ENCODE assay signal across 14 cellular contexts in the genomic region with DNA sequence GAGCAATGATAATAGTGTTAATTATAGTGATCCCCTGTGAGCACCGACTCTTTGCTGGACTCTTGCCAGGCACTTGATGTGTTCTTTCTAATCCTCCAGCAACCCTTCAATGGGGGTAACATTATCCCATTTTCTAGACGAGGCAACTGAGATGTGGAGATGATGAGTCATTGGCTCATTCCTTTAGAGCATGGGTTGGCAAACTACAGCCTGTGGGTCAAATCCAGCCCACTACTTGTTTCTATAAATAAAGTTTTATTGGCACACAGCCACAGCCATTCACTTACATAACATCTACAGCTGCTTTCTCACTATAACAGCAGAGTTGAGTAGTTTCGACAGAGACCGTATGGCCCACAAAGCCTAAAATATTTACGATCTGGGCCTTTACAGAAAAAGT.
DNase-seq lines count a peak whose midpoint lies in the region; ATAC-seq, FAIRE-seq and TF ChIP-seq lines count a peak whose summit lies in the region.
"Had no signal": no experiment of that assay in that cellular context is flagged by ENCODE, and none has a peak within 500 bp of the region (broad histone marks: within the 10 kb centered on the region; RNA-seq: fewer than 3 reads in every experiment).

No MANE protein-coding gene starts in this region.

- FAIRE-seq in urothelium cell line (lab: Jason Lieb, UNC), result no peak

- no peak for TF ChIP-seq CTCF in epithelial cell of esophagus (IDR thresholded peaks at IDR 0.05; ENCODE audit: insufficient read depth, low read depth, low read length, missing control alignments)

- ATAC-seq in GM21576 (IDR thresholded peaks at IDR 0.05; ENCODE audit: unreplicated experiment), result no peak
- ATAC-seq: gastroesophageal sphincter had no signal

- peak; percentile 13 for DNase-seq in SIG-M5 treated with dmso at 0.1 percent for 504 hours (lab: John Stamatoyannopoulos, UW; ENCODE audit: unreplicated experiment)
- no peak for DNase-seq in SIG-M5 (lab: John Stamatoyannopoulos, UW)
- DNase-seq in NCI-H524 treated with DMSO at 0.1 percent for 48 hours (lab: John Stamatoyannopoulos, UW), result peak; percentile 10
- DNase-seq in epithelial cell of esophagus (ENCODE audit: low read depth), result peak; percentile 9
- peak; percentile 72 for DNase-seq in urothelium cell line (ENCODE audit: low spot score)
- DNase-seq in NCI-H2029 treated with DMSO at 0.1 percent for 48 hours (lab: John Stamatoyannopoulos, UW), result no peak
- no peak for DNase-seq in NCI-H2107 (lab: John Stamatoyannopoulos, UW)
- DNase-seq: amniotic stem cell, NCI-H510A treated with DMSO at 0.1 percent for 48 hours, ovary, SHP77, T1000 had no signal

- no peak overlapping the region for H3K4me3 ChIP-seq in epithelial cell of esophagus (ENCODE audit: low read length)
- H3K4me3 ChIP-seq: gastroesophageal sphincter, ovary had no signal

Comparison
In these comparisons a context has a peak if more than half of its experiments do, and no peak if none do; other contexts are left out.
1. DNase-seq: peak in SIG-M5 treated with dmso at 0.1 percent for 504 hours (single experiment), NCI-H524 treated with DMSO at 0.1 percent for 48 hours (single experiment), epithelial cell of esophagus (single experiment) and urothelium cell line (single experiment); none in SIG-M5 (single experiment), NCI-H2029 treated with DMSO at 0.1 percent for 48 hours (single experiment) and NCI-H2107 (single experiment).